27 cellular contexts compared by ENCODE assay signal in the genomic region with DNA sequence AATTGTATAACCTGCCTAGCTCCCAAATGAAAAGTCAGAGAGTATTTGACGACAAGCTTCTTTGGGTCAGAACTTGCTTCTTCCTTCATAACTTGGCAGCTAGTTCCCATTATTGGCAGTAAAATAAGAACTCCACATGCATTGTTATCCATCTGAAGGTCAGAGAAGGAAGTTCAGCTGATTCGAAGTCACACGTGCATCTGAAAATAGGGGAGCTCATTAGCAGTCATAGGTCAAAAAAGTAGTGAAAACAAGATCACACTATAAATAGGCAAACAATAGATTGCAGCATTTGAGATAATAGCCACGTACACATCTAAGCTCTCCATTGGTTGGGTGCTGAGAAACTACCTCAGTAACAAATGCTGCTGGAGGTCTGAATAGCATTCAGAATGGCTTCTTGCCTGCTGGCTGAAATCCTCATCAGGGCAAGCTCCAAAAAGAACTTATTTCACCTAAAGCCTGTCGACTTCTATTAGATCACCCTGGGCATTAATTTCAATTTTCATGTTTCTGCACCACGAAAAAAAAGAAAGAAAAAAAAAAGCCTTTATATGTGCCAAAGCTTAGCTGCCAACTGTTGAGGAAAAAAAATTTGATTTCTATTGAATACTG.
DNase-seq lines count a peak whose midpoint lies in the region; ATAC-seq, FAIRE-seq and TF ChIP-seq lines count a peak whose summit lies in the region.
"Had no signal": no experiment of that assay in that cellular context is flagged by ENCODE, and none has a peak within 500 bp of the region (broad histone marks: within the 10 kb centered on the region; RNA-seq: fewer than 3 reads in every experiment).

No MANE protein-coding gene starts in this region.

- no peak overlapping the region for H3K4ac ChIP-seq in H1 (replicated peaks; ENCODE audit: insufficient read length, low read depth, low read length)

- H4K5ac ChIP-seq in H1 (ENCODE audit: insufficient read length, low read depth, low read length) = no peak overlapping the region

- H3K18ac ChIP-seq in H1 (ENCODE audit: extremely low read depth, low read length) = no peak overlapping the region

- H3K14ac ChIP-seq in H1 (ENCODE audit: insufficient read length) = no peak overlapping the region

- no peak for FAIRE-seq in H1 (lab: Jason Lieb, UNC)
- FAIRE-seq: GM12892, GM19239 had no signal

- 89% methylated on average over 6 of the region's 6 CpGs; no CpG with 5 or more reads in 1 of the 2 experiments for WGBS in H1 (ENCODE audit: extremely low coverage in 1 of 2, insufficient coverage in 1 of 2, insufficient read length in 1 of 2, insufficient replicate concordance in 2 of 2, low coverage in 1 of 2, low lambda C conversion rate in 2 of 2, missing lambda C conversion rate in 1 of 2), 2 experiments

- no peaks in the 10 kb centered on the region for H3K79me1 ChIP-seq in H1 (ENCODE audit: low read depth, low read length)

- in situ Hi-C loops in G401 (cut with HindIII; ENCODE audit: low sequenced_read_pairs) = no loop called here

- H3K27me3 ChIP-seq in PC-3 (ENCODE audit: low read length) (no peaks in the 10 kb centered on the region), H1 (replicated peaks in 1 of 4; ENCODE audit: control insufficient read depth in 3 of 4, extremely low read depth in 1 of 4, insufficient read depth in 3 of 4, low read length in 3 of 4) (no peaks in the 10 kb centered on the region), left lung (no peaks in the 10 kb centered on the region)
- H3K27me3 ChIP-seq: BE2C had no signal

- BruUV-seq in PC-3 (replicated peaks; lab: Mats Ljungman, UMichigan) = no TSS peak

- H3K9me3 ChIP-seq in PC-3 (ENCODE audit: low read length) (no peaks in the 10 kb centered on the region), H1 (ENCODE audit: insufficient read depth in 2 of 2, low read depth in 1 of 2, low read length in 1 of 2) (no peaks in the 10 kb centered on the region), left lung (no peaks in the 10 kb centered on the region)
- H3K9me3 ChIP-seq: BE2C had no signal

- no peak overlapping the region for H2BK12ac ChIP-seq in H1 (ENCODE audit: low read depth, low read length)

- DNase-seq in G401 (ENCODE audit: low spot score) (peak; percentile 75), PC-3 (no peak), H1 (ENCODE audit: low read depth in 1 of 2, low spot score in 2 of 2) (no peak), lung microvascular endothelial cell (ENCODE audit: low read depth in 2 of 2) (peak; percentile 7 to 31), left lung (no peak), NCI-H1436 treated with DMSO at 0.1 percent for 48 hours (lab: John Stamatoyannopoulos, UW) (no peak), DMS79 treated with DMSO at 0.1 percent for 48 hours (lab: John Stamatoyannopoulos, UW) (no peak), activated T-cell treated with anti-CD3 and anti-CD28 coated beads for 4 hours (no peak)
- DNase-seq: 8988T; ACHN; BE2C; CD8-positive, alpha-beta memory T cell; DMS 273 treated with DMSO at 0.1 percent for 48 hours; DMS79; H7; KG1; NCI-H1048; NCI-H1694 treated with DMSO at 0.1 percent for 48 hours; NCI-H2081; NCI-H2171; NCI-H526; NCI-H82; NK-92 treated with Interleukin-12 subunit alpha and Interleukin-12 subunit beta, amount 100 ng/mL, for 24 hours; SHP77 had no signal

- no peak for TF ChIP-seq RAD21 in H1 (IDR thresholded peaks at IDR 0.05 in 1 of 2, conservative IDR thresholded peaks at IDR 0.05 in 1 of 2; ENCODE audit: low read depth in 2 of 2, low read length in 2 of 2)

- H2AFZ ChIP-seq in PC-3 (ENCODE audit: low read length) (no peak overlapping the region), H1 (ENCODE audit: low read length) (0 out of 2 replicates have a peak overlapping the region, but pooled peaks have one; percentile 3)
- H2AFZ ChIP-seq: PC-9 had no signal

- TF ChIP-seq CTCF in PC-3 (conservative IDR thresholded peaks at IDR 0.05; ENCODE audit: low read depth, low read length) (no peak), H1 (IDR thresholded peaks at IDR 0.05; ENCODE audit: control extremely low read depth in 1 of 3, insufficient read depth in 1 of 3, low read depth in 1 of 3, low read length in 3 of 3) (no peak), left lung (IDR thresholded peaks at IDR 0.05) (no peak)

- POLR2A ChIA-PET in PC-3 (lab: Charles Lee; ENCODE audit: unreplicated experiment) = no interaction called here
- POLR2A ChIA-PET in H1 (lab: Charles Lee; ENCODE audit: partially characterized antibody) = no interaction called here

- peak overlapping the region; percentile 62 for H3K4me2 ChIP-seq in PC-3 (ENCODE audit: low read length)
- no peak overlapping the region for H3K4me2 ChIP-seq in H1 (ENCODE audit: insufficient read depth in 1 of 2, low read depth in 2 of 2, low read length in 2 of 2)
- H3K4me2 ChIP-seq: PC-9 had no signal

- no peak overlapping the region for H2BK15ac ChIP-seq in H1 (ENCODE audit: low read length)

- H3K79me2 ChIP-seq in PC-3 (ENCODE audit: low read length) = no peaks in the 10 kb centered on the region
- no peaks in the 10 kb centered on the region for H3K79me2 ChIP-seq in H1 (ENCODE audit: control insufficient read depth in 1 of 2, insufficient read depth in 2 of 2, low read length in 2 of 2)

- H3K36me3 ChIP-seq in PC-3 (ENCODE audit: low read depth, low read length) = no peaks in the 10 kb centered on the region
- H3K36me3 ChIP-seq in H1 (ENCODE audit: control insufficient read depth in 2 of 4, insufficient read depth in 4 of 4, low read length in 3 of 4) = no peaks in the 10 kb centered on the region
- H3K36me3 ChIP-seq in left lung = no peaks in the 10 kb centered on the region
- H3K36me3 ChIP-seq: BE2C had no signal

- CTCF ChIA-PET in PC-3 (lab: Charles Lee) (no interaction called here), H1 (lab: Charles Lee; ENCODE audit: partially characterized antibody) (interaction anchor here (0.6 kb wide), 1 partner anchor 78 kb away, joined by 3 read pairs; no protein-coding TSS in a partner anchor)

- no peak overlapping the region for H4K91ac ChIP-seq in H1 (replicated peaks; ENCODE audit: insufficient read length, low read length)

- H3K9me2 ChIP-seq in PC-3 (replicated peaks; ENCODE audit: low read length) = no peaks in the 10 kb centered on the region

- no peak overlapping the region for H2BK20ac ChIP-seq in H1 (ENCODE audit: low read length)

- H2BK5ac ChIP-seq in H1 (ENCODE audit: low read depth, low read length) = no peak overlapping the region

- no peak for TF ChIP-seq POLR2A in H1 (IDR thresholded peaks at IDR 0.05; ENCODE audit: control extremely low read depth in 1 of 2, low read depth in 2 of 2, low read length in 2 of 2)

- H3K23ac ChIP-seq in H1 (ENCODE audit: insufficient read length) = no peak overlapping the region

- H3K27ac ChIP-seq in PC-3 (ENCODE audit: low read length) (peak overlapping the region; percentile 79), H1 (ENCODE audit: low read depth, low read length) (no peak overlapping the region), left lung (no peak overlapping the region)
- H3K27ac ChIP-seq: PC-9 had no signal

- H4K20me1 ChIP-seq in PC-3 (ENCODE audit: low read length) (no peaks in the 10 kb centered on the region), H1 (replicated peaks in 1 of 2; ENCODE audit: control insufficient read depth in 1 of 2, insufficient read depth in 2 of 2, low read length in 2 of 2) (no peaks in the 10 kb centered on the region)

- H2BK120ac ChIP-seq in H1 (replicated peaks; ENCODE audit: low read depth, low read length) = no peak overlapping the region

- no peak overlapping the region for H2AK5ac ChIP-seq in H1 (ENCODE audit: low read depth, low read length)

- peak overlapping the region; percentile 10; the same call in 1 of the 2 replicates for H3K9ac ChIP-seq in PC-3 (ENCODE audit: low read length)
- no peak overlapping the region for H3K9ac ChIP-seq in H1 (replicated peaks in 1 of 4; ENCODE audit: extremely low read depth in 1 of 4, low read depth in 3 of 4, low read length in 3 of 4)

- intact Hi-C loops in PC-3 (cut with micrococcal nuclease) = no loop called here
- intact Hi-C loops in left lung (cut with DNase I) = no loop called here

- no peaks in the 10 kb centered on the region for H3K23me2 ChIP-seq in H1 (ENCODE audit: low read depth, low read length)

- no peak for TF ChIP-seq EP300 in H1 (IDR thresholded peaks at IDR 0.05; ENCODE audit: borderline replicate concordance in 1 of 2, low read depth in 2 of 2, low read length in 2 of 2)

- H3K4me3 ChIP-seq in PC-3 (ENCODE audit: low read length) (no peak overlapping the region), H1 (ENCODE audit: extremely low read depth in 1 of 4, insufficient read depth in 2 of 4, low read depth in 3 of 4, low read length in 4 of 4) (no peak overlapping the region), left lung (no peak overlapping the region)
- H3K4me3 ChIP-seq: PC-9 had no signal

- H4K8ac ChIP-seq in H1 (ENCODE audit: extremely low read depth, insufficient read depth, low read length) = no peak overlapping the region

- H3K4me1 ChIP-seq in PC-3 (ENCODE audit: insufficient read depth, low read length) = peaks cover 10% of the 10 kb centered on the region
- no peaks in the 10 kb centered on the region for H3K4me1 ChIP-seq in H1 (replicated peaks in 1 of 4; ENCODE audit: control insufficient read depth in 3 of 4, insufficient read depth in 4 of 4, low read length in 3 of 4)
- no peaks in the 10 kb centered on the region for H3K4me1 ChIP-seq in left lung
- H3K4me1 ChIP-seq: BE2C had no signal

- ATAC-seq in PC-3 (no peak), left lung (no peak)

- no peak overlapping the region for H3K56ac ChIP-seq in H1 (replicated peaks; ENCODE audit: insufficient read length, low read depth, low read length)

- no peaks in the 10 kb centered on the region for H3F3A ChIP-seq in PC-3 (ENCODE audit: low read length, unreplicated experiment)

TF ChIP-seq in H1, 55 proteins besides CTCF, POLR2A, EP300 and RAD21:
- TF ChIP-seq CTBP2 (IDR thresholded peaks at IDR 0.05; ENCODE audit: borderline replicate concordance, insufficient read depth, insufficient read length, low read length) (no peak), SIX5 (IDR thresholded peaks at IDR 0.05; ENCODE audit: low read depth, low read length) (no peak)

Comparison
In these comparisons a context has a peak if more than half of its experiments do, and no peak if none do; other contexts are left out.
1. DNase-seq: peak in G401 (single experiment) and lung microvascular endothelial cell (2 of 2); none in PC-3 (single experiment), H1 (0 of 2), left lung (0 of 2), NCI-H1436 treated with DMSO at 0.1 percent for 48 hours (single experiment), DMS79 treated with DMSO at 0.1 percent for 48 hours (single experiment) and activated T-cell treated with anti-CD3 and anti-CD28 coated beads for 4 hours (single experiment).